1 cellular context compared by ENCODE assay signal in the genomic region with DNA sequence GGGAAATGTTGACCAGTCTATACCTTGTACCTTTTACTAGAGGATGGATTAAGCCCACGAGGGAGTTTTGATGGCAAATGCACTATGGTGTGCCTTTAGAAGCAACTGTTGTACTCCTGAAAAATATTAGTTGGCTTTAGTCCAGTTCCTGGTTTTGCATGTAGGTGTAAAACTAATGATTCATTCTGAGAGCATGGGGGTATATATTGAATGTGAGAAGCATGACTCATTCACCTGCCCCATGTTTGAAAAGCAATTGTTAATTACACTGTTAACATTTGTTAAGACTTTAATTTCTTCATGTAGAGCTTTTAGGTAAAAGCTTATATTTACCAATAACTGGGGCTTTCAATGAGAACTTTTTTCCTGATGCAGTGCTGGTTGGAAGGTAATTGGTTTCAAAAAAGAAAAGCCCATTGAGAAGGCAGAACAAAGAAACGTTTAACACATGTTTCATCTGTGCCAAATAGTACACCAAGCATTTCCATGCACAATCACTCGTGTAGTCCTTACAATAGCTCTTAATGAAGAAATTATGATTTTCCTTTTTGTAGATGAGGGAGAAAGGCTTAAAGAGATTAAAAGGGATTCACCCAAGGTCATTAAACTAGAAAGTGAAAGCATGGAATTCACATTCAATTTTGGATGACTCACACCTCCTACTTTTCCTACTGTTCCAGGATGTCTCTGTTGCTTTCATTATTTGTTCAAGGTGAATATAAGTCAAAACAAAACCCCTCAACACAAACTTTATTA.
TF ChIP-seq lines count a peak whose summit lies in the region.

No MANE protein-coding gene starts in this region.

TF ChIP-seq in GM12878, 131 proteins besides CTCF, POLR2A, EP300 and RAD21 (continued from another document):
- no peak for TF ChIP-seq FOS (IDR thresholded peaks at IDR 0.05; ENCODE audit: borderline replicate concordance, extremely low read depth, insufficient read length)
- TF ChIP-seq STAT3 (IDR thresholded peaks at IDR 0.05; ENCODE audit: low read depth, low read length), result no peak
- TF ChIP-seq EZH2 (IDR thresholded peaks at IDR 0.05; ENCODE audit: borderline replicate concordance, control insufficient read depth, low read depth, low read length), result no peak
- peak; percentile 54; the same call in 1 of the 2 replicates for TF ChIP-seq MTA2 (IDR thresholded peaks at IDR 0.05; ENCODE audit: low read depth)
- TF ChIP-seq TCF7 (IDR thresholded peaks at IDR 0.05; ENCODE audit: borderline replicate concordance), result no peak
- no peak for TF ChIP-seq CEBPB (IDR thresholded peaks at IDR 0.05; ENCODE audit: borderline replicate concordance in 1 of 2, low read depth in 2 of 2, low read length in 2 of 2)
- TF ChIP-seq, protein P1, sequence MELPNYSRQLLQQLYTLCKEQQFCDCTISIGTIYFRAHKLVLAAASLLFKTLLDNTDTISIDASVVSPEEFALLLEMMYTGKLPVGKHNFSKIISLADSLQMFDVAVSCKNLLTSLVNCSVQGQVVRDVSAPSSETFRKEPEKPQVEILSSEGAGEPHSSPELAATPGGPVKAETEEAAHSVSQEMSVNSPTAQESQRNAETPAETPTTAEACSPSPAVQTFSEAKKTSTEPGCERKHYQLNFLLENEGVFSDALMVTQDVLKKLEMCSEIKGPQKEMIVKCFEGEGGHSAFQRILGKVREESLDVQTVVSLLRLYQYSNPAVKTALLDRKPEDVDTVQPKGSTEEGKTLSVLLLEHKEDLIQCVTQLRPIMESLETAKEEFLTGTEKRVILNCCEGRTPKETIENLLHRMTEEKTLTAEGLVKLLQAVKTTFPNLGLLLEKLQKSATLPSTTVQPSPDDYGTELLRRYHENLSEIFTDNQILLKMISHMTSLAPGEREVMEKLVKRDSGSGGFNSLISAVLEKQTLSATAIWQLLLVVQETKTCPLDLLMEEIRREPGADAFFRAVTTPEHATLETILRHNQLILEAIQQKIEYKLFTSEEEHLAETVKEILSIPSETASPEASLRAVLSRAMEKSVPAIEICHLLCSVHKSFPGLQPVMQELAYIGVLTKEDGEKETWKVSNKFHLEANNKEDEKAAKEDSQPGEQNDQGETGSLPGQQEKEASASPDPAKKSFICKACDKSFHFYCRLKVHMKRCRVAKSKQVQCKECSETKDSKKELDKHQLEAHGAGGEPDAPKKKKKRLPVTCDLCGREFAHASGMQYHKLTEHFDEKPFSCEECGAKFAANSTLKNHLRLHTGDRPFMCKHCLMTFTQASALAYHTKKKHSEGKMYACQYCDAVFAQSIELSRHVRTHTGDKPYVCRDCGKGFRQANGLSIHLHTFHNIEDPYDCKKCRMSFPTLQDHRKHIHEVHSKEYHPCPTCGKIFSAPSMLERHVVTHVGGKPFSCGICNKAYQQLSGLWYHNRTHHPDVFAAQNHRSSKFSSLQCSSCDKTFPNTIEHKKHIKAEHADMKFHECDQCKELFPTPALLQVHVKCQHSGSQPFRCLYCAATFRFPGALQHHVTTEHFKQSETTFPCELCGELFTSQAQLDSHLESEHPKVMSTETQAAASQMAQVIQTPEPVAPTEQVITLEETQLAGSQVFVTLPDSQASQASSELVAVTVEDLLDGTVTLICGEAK (IDR thresholded peaks at IDR 0.05; ENCODE audit: borderline replicate concordance), result peak; percentile 47; the same call in 1 of the 2 replicates
- TF ChIP-seq HSF1 (IDR thresholded peaks at IDR 0.05; ENCODE audit: low read depth, low read length), result no peak
- TF ChIP-seq, protein P2, sequence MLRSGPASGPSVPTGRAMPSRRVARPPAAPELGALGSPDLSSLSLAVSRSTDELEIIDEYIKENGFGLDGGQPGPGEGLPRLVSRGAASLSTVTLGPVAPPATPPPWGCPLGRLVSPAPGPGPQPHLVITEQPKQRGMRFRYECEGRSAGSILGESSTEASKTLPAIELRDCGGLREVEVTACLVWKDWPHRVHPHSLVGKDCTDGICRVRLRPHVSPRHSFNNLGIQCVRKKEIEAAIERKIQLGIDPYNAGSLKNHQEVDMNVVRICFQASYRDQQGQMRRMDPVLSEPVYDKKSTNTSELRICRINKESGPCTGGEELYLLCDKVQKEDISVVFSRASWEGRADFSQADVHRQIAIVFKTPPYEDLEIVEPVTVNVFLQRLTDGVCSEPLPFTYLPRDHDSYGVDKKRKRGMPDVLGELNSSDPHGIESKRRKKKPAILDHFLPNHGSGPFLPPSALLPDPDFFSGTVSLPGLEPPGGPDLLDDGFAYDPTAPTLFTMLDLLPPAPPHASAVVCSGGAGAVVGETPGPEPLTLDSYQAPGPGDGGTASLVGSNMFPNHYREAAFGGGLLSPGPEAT (IDR thresholded peaks at IDR 0.05; ENCODE audit: low read depth), result no peak
- no peak for TF ChIP-seq KDM1A (IDR thresholded peaks at IDR 0.05; ENCODE audit: borderline replicate concordance)
- no peak for TF ChIP-seq MTA3 (IDR thresholded peaks at IDR 0.05; ENCODE audit: borderline replicate concordance, low read length)
- no peak for TF ChIP-seq ELK1 (IDR thresholded peaks at IDR 0.05; ENCODE audit: low read depth, low read length)
- 0 out of 2 replicates have a peak, but pooled peaks have one; percentile 20 for TF ChIP-seq IRF4 (IDR thresholded peaks at IDR 0.05; ENCODE audit: low read depth, low read length)
- TF ChIP-seq ATF7 (IDR thresholded peaks at IDR 0.05; ENCODE audit: low read depth), result peak; percentile 49; the same call in 1 of the 2 replicates
- TF ChIP-seq ZSCAN29 (IDR thresholded peaks at IDR 0.05), result no peak
- TF ChIP-seq CBX3 (IDR thresholded peaks at IDR 0.05; ENCODE audit: borderline replicate concordance, low read depth), result no peak
- TF ChIP-seq NFIC (IDR thresholded peaks at IDR 0.05; ENCODE audit: low read depth, low read length), result 0 out of 2 replicates have a peak, but pooled peaks have one; percentile 14
- TF ChIP-seq E2F4 (IDR thresholded peaks at IDR 0.05; ENCODE audit: low read depth, low read length), result no peak
- peak; percentile 60; the same call in 1 of the 2 replicates for TF ChIP-seq BMI1 (IDR thresholded peaks at IDR 0.05; ENCODE audit: borderline replicate concordance)
- no peak for TF ChIP-seq SUZ12 (IDR thresholded peaks at IDR 0.05; ENCODE audit: unreplicated experiment)
- TF ChIP-seq ZNF24 (IDR thresholded peaks at IDR 0.05), result 0 out of 2 replicates have a peak, but pooled peaks have one; percentile 63
- TF ChIP-seq ZBTB33 (IDR thresholded peaks at IDR 0.05), result no peak
- TF ChIP-seq CBX5 (IDR thresholded peaks at IDR 0.05; ENCODE audit: low read depth), result no peak
- TF ChIP-seq, protein P3, sequence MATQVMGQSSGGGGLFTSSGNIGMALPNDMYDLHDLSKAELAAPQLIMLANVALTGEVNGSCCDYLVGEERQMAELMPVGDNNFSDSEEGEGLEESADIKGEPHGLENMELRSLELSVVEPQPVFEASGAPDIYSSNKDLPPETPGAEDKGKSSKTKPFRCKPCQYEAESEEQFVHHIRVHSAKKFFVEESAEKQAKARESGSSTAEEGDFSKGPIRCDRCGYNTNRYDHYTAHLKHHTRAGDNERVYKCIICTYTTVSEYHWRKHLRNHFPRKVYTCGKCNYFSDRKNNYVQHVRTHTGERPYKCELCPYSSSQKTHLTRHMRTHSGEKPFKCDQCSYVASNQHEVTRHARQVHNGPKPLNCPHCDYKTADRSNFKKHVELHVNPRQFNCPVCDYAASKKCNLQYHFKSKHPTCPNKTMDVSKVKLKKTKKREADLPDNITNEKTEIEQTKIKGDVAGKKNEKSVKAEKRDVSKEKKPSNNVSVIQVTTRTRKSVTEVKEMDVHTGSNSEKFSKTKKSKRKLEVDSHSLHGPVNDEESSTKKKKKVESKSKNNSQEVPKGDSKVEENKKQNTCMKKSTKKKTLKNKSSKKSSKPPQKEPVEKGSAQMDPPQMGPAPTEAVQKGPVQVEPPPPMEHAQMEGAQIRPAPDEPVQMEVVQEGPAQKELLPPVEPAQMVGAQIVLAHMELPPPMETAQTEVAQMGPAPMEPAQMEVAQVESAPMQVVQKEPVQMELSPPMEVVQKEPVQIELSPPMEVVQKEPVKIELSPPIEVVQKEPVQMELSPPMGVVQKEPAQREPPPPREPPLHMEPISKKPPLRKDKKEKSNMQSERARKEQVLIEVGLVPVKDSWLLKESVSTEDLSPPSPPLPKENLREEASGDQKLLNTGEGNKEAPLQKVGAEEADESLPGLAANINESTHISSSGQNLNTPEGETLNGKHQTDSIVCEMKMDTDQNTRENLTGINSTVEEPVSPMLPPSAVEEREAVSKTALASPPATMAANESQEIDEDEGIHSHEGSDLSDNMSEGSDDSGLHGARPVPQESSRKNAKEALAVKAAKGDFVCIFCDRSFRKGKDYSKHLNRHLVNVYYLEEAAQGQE (IDR thresholded peaks at IDR 0.05; ENCODE audit: low read depth, low read length), result no peak
- no peak for TF ChIP-seq YY1 (IDR thresholded peaks at IDR 0.05; ENCODE audit: low read depth, low read length)
- TF ChIP-seq RELA (IDR thresholded peaks at IDR 0.05; ENCODE audit: borderline replicate concordance, partially characterized antibody), result no peak
- TF ChIP-seq FOXM1 (IDR thresholded peaks at IDR 0.05; ENCODE audit: low read depth, low read length), result no peak
- no peak for TF ChIP-seq BACH1 (IDR thresholded peaks at IDR 0.05; ENCODE audit: borderline replicate concordance)
- TF ChIP-seq PAX5 (IDR thresholded peaks at IDR 0.05; ENCODE audit: borderline replicate concordance, low read depth, low read length), result no peak
- TF ChIP-seq NBN (IDR thresholded peaks at IDR 0.05), result no peak
- TF ChIP-seq, protein P4, sequence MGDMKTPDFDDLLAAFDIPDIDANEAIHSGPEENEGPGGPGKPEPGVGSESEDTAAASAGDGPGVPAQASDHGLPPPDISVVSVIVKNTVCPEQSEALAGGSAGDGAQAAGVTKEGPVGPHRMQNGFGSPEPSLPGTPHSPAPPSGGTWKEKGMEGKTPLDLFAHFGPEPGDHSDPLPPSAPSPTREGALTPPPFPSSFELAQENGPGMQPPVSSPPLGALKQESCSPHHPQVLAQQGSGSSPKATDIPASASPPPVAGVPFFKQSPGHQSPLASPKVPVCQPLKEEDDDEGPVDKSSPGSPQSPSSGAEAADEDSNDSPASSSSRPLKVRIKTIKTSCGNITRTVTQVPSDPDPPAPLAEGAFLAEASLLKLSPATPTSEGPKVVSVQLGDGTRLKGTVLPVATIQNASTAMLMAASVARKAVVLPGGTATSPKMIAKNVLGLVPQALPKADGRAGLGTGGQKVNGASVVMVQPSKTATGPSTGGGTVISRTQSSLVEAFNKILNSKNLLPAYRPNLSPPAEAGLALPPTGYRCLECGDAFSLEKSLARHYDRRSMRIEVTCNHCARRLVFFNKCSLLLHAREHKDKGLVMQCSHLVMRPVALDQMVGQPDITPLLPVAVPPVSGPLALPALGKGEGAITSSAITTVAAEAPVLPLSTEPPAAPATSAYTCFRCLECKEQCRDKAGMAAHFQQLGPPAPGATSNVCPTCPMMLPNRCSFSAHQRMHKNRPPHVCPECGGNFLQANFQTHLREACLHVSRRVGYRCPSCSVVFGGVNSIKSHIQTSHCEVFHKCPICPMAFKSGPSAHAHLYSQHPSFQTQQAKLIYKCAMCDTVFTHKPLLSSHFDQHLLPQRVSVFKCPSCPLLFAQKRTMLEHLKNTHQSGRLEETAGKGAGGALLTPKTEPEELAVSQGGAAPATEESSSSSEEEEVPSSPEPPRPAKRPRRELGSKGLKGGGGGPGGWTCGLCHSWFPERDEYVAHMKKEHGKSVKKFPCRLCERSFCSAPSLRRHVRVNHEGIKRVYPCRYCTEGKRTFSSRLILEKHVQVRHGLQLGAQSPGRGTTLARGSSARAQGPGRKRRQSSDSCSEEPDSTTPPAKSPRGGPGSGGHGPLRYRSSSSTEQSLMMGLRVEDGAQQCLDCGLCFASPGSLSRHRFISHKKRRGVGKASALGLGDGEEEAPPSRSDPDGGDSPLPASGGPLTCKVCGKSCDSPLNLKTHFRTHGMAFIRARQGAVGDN (IDR thresholded peaks at IDR 0.05), result no peak
- no peak for TF ChIP-seq LARP7 (IDR thresholded peaks at IDR 0.05)
- TF ChIP-seq RB1 (IDR thresholded peaks at IDR 0.05; ENCODE audit: borderline replicate concordance), result no peak
- no peak for TF ChIP-seq TBL1XR1 (IDR thresholded peaks at IDR 0.05; ENCODE audit: low read depth, low read length)
- TF ChIP-seq ZNF384 (IDR thresholded peaks at IDR 0.05; ENCODE audit: borderline replicate concordance, low read depth, low read length), result no peak
- no peak for TF ChIP-seq SIX5 (IDR thresholded peaks at IDR 0.05; ENCODE audit: low read depth, low read length, severe bottlenecking)
- TF ChIP-seq CHD2 (IDR thresholded peaks at IDR 0.05; ENCODE audit: borderline replicate concordance, low read depth, low read length), result no peak
